8 cellular contexts compared by ENCODE assay signal in genomic region chr17:40490289-40490853, GRCh38. TPM values are rescaled to one million over a fixed set of nuclear protein-coding genes. Genes with fewer than 3 reads are reported as not detected.
DNase-seq lines count a peak whose midpoint lies in the region; ATAC-seq and TF ChIP-seq lines count a peak whose summit lies in the region.

No MANE protein-coding gene starts in this region.

- no peaks in the 10 kb centered on the region for H3K27me3 Mint-ChIP-seq in T-helper 17 cell

- H3K4me1 ChIP-seq in prostate gland (replicated peaks): peaks cover 11% of the 10 kb centered on the region

- H3K36me3 ChIP-seq in prostate gland: no peaks in the 10 kb centered on the region

- H3K9me3 ChIP-seq in AG04450 (ENCODE audit: control insufficient read depth, insufficient read depth, low read length) (no peaks in the 10 kb centered on the region), T-helper 17 cell (ENCODE audit: control insufficient read depth, low read length, poor library complexity, severe bottlenecking) (no peaks in the 10 kb centered on the region), prostate gland (no peaks in the 10 kb centered on the region)

- WGBS in prostate gland: 19% methylated on average over 5 of the region's 5 CpGs

- intact Hi-C loops in prostate gland (cut with DNase I): no loop called here

- H3K36me3 Mint-ChIP-seq in T-helper 17 cell (ENCODE audit: low read depth): no peaks in the 10 kb centered on the region

- H3K27me3 ChIP-seq in AG04450 (ENCODE audit: control insufficient read depth, insufficient read depth, low read length) (no peaks in the 10 kb centered on the region), HL-60 (ENCODE audit: insufficient read depth, poor library complexity, severe bottlenecking) (peaks cover 28% of the 10 kb centered on the region), prostate gland (replicated peaks; ENCODE audit: insufficient read depth) (no peaks in the 10 kb centered on the region)

- H3K4me3 Mint-ChIP-seq in T-helper 17 cell: no peak overlapping the region

- peaks cover 28% of the 10 kb centered on the region for H3K4me1 Mint-ChIP-seq in T-helper 17 cell

- CTCF ChIA-PET in AG04450 (lab: Charles Lee): interaction anchor here (0.7 to 1.9 kb wide), 3 partner anchors 14 to 43 kb away, joined by 4 to 13 read pairs (median 4); no protein-coding TSS in a partner anchor

- peak; percentile 42 for TF ChIP-seq POLR2A in prostate gland (IDR thresholded peaks at IDR 0.05)

- DNase-seq in AG04450 (ENCODE audit: low read depth, low spot score): peak; percentile 59
- DNase-seq in HL-60 (ENCODE audit: low read depth in 1 of 2, low spot score in 1 of 2): peak; percentile 18 to 46
- no peak for DNase-seq in T-helper 17 cell
- DNase-seq in globus pallidus (ENCODE audit: low spot score): peak; percentile 88
- peak; percentile 83 for DNase-seq in prostate gland (ENCODE audit: low spot score)
- no peak for DNase-seq in UCSD-AML1 (lab: John Stamatoyannopoulos, UW; ENCODE audit: unreplicated experiment)
- DNase-seq in GM20000 (ENCODE audit: low spot score): no peak
- no peak for DNase-seq in effector CD4-positive, alpha-beta T cell

- H3K27ac ChIP-seq in AG04450 (ENCODE audit: low read depth, low read length) (peak overlapping the region; percentile 57), HL-60 (replicated peaks) (no peak overlapping the region), prostate gland (peak overlapping the region; percentile 77 to 78)

- POLR2A ChIA-PET in AG04450 (lab: Yijun Ruan, JAX): interaction anchor here (0.6 to 1.5 kb wide), 6 partner anchors 9 to 139 kb away, joined by 3 to 13 read pairs (median 4); no protein-coding TSS in a partner anchor

- no peak for ATAC-seq in T-helper 17 cell

- H3K4me3 ChIP-seq in AG04450 (ENCODE audit: low read depth, low read length) (no peak overlapping the region), HL-60 (replicated peaks; ENCODE audit: insufficient read depth, low read length) (no peak overlapping the region), prostate gland (no peak overlapping the region)

- TF ChIP-seq CTCF in AG04450 (IDR thresholded peaks at IDR 0.05; ENCODE audit: low read depth, low read length): no peak
- no peak for TF ChIP-seq CTCF in HL-60 (IDR thresholded peaks at IDR 0.05; ENCODE audit: insufficient read depth, low read length)
- TF ChIP-seq CTCF in prostate gland (IDR thresholded peaks at IDR 0.05): no peak
- TF ChIP-seq CTCF in GM20000 (IDR thresholded peaks at IDR 0.05; ENCODE audit: extremely low read depth, missing control alignments): no peak

- peak overlapping the region; percentile 78 for H3K27ac Mint-ChIP-seq in T-helper 17 cell

RNA-seq across cellular contexts. Expression of gene TNS4, which starts 11.1 kb away (rescaled TPM):
- 0.07 and 0.10 TPM in 2 replicates for polyA plus RNA-seq in AG04450 (2011; rRNA removed)
- 0.04 and 0.09 TPM in 2 replicates for polyA minus RNA-seq in AG04450 (2011; rRNA and poly(A)+ RNA removed)
- total RNA-seq in T-helper 17 cell (1 to 10 TPM in 1 of 2 donors, under 1 TPM in 1; 0.77 to 1.7 TPM), prostate gland (10 to 100 TPM; 51.3 to 56.1 TPM)

RNA-seq across cellular contexts. Expression of gene IGFBP4, which starts 47.1 kb away (rescaled TPM):
- polyA plus RNA-seq in AG04450 (2011; rRNA removed): 1,026 and 1,343 TPM in 2 replicates
- polyA minus RNA-seq in AG04450 (2011; rRNA and poly(A)+ RNA removed): 782 and 1,005 TPM in 2 replicates
- 1 to 10 TPM; 5.7 to 7.0 TPM for total RNA-seq in T-helper 17 cell
- 100 to 1,000 TPM; 132 to 154 TPM for total RNA-seq in prostate gland

Comparison
In these comparisons a context has a peak if more than half of its experiments do, and no peak if none do; other contexts are left out.
1. DNase-seq: peak in AG04450 (single experiment), HL-60 (2 of 2), globus pallidus (single experiment) and prostate gland (single experiment); none in T-helper 17 cell (0 of 3), UCSD-AML1 (single experiment), GM20000 (single experiment) and effector CD4-positive, alpha-beta T cell (single experiment).
2. RNA of gene TNS4, which starts 11.1 kb away (total RNA-seq): 51.3 to 56.1 TPM in prostate gland; 0.77 to 1.7 TPM in T-helper 17 cell; every median in the first group is over 10 times any median in the second.
3. RNA of gene IGFBP4, which starts 47.1 kb away (total RNA-seq): 132 to 154 TPM in prostate gland; 5.7 to 7.0 TPM in T-helper 17 cell; every median in the first group is over 10 times any median in the second.